1 cellular context compared by ENCODE assay signal in the genomic region with DNA sequence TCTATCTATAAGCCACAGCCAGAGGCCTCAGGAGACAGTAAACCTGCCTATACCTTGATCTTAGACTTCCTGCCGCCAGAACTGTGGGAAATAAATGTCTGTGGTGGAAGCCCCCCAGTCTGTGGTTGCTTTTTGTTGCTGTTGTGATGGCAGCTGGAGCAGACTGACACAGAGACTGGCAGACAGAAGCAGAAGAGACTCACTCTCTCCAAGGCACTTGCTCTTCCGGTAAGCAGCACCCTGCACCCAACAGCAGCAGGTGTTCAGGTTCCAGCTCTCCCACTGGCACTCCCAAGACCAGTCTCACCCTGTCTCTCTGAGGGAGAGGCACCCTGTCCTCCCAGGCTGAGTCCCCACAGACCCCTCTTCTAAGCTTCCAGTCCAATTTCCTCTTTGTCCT.
TF ChIP-seq lines count a peak whose summit lies in the region.

No MANE protein-coding gene starts in this region.

TF ChIP-seq in GM23338, 12 proteins besides CTCF, POLR2A, EP300 and RAD21 (continued from another document):
- TF ChIP-seq, protein P1, sequence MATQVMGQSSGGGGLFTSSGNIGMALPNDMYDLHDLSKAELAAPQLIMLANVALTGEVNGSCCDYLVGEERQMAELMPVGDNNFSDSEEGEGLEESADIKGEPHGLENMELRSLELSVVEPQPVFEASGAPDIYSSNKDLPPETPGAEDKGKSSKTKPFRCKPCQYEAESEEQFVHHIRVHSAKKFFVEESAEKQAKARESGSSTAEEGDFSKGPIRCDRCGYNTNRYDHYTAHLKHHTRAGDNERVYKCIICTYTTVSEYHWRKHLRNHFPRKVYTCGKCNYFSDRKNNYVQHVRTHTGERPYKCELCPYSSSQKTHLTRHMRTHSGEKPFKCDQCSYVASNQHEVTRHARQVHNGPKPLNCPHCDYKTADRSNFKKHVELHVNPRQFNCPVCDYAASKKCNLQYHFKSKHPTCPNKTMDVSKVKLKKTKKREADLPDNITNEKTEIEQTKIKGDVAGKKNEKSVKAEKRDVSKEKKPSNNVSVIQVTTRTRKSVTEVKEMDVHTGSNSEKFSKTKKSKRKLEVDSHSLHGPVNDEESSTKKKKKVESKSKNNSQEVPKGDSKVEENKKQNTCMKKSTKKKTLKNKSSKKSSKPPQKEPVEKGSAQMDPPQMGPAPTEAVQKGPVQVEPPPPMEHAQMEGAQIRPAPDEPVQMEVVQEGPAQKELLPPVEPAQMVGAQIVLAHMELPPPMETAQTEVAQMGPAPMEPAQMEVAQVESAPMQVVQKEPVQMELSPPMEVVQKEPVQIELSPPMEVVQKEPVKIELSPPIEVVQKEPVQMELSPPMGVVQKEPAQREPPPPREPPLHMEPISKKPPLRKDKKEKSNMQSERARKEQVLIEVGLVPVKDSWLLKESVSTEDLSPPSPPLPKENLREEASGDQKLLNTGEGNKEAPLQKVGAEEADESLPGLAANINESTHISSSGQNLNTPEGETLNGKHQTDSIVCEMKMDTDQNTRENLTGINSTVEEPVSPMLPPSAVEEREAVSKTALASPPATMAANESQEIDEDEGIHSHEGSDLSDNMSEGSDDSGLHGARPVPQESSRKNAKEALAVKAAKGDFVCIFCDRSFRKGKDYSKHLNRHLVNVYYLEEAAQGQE (IDR thresholded peaks at IDR 0.05; ENCODE audit: unreplicated experiment), result no peak
- TF ChIP-seq EZH2 (IDR thresholded peaks at IDR 0.05; ENCODE audit: low read depth, unreplicated experiment) (no peak), STAT1 (IDR thresholded peaks at IDR 0.05; ENCODE audit: unreplicated experiment) (no peak), CREB1 (CRISPR knock-in tag; IDR thresholded peaks at IDR 0.05; ENCODE audit: low read depth) (no peak)
- TF ChIP-seq, protein P2, sequence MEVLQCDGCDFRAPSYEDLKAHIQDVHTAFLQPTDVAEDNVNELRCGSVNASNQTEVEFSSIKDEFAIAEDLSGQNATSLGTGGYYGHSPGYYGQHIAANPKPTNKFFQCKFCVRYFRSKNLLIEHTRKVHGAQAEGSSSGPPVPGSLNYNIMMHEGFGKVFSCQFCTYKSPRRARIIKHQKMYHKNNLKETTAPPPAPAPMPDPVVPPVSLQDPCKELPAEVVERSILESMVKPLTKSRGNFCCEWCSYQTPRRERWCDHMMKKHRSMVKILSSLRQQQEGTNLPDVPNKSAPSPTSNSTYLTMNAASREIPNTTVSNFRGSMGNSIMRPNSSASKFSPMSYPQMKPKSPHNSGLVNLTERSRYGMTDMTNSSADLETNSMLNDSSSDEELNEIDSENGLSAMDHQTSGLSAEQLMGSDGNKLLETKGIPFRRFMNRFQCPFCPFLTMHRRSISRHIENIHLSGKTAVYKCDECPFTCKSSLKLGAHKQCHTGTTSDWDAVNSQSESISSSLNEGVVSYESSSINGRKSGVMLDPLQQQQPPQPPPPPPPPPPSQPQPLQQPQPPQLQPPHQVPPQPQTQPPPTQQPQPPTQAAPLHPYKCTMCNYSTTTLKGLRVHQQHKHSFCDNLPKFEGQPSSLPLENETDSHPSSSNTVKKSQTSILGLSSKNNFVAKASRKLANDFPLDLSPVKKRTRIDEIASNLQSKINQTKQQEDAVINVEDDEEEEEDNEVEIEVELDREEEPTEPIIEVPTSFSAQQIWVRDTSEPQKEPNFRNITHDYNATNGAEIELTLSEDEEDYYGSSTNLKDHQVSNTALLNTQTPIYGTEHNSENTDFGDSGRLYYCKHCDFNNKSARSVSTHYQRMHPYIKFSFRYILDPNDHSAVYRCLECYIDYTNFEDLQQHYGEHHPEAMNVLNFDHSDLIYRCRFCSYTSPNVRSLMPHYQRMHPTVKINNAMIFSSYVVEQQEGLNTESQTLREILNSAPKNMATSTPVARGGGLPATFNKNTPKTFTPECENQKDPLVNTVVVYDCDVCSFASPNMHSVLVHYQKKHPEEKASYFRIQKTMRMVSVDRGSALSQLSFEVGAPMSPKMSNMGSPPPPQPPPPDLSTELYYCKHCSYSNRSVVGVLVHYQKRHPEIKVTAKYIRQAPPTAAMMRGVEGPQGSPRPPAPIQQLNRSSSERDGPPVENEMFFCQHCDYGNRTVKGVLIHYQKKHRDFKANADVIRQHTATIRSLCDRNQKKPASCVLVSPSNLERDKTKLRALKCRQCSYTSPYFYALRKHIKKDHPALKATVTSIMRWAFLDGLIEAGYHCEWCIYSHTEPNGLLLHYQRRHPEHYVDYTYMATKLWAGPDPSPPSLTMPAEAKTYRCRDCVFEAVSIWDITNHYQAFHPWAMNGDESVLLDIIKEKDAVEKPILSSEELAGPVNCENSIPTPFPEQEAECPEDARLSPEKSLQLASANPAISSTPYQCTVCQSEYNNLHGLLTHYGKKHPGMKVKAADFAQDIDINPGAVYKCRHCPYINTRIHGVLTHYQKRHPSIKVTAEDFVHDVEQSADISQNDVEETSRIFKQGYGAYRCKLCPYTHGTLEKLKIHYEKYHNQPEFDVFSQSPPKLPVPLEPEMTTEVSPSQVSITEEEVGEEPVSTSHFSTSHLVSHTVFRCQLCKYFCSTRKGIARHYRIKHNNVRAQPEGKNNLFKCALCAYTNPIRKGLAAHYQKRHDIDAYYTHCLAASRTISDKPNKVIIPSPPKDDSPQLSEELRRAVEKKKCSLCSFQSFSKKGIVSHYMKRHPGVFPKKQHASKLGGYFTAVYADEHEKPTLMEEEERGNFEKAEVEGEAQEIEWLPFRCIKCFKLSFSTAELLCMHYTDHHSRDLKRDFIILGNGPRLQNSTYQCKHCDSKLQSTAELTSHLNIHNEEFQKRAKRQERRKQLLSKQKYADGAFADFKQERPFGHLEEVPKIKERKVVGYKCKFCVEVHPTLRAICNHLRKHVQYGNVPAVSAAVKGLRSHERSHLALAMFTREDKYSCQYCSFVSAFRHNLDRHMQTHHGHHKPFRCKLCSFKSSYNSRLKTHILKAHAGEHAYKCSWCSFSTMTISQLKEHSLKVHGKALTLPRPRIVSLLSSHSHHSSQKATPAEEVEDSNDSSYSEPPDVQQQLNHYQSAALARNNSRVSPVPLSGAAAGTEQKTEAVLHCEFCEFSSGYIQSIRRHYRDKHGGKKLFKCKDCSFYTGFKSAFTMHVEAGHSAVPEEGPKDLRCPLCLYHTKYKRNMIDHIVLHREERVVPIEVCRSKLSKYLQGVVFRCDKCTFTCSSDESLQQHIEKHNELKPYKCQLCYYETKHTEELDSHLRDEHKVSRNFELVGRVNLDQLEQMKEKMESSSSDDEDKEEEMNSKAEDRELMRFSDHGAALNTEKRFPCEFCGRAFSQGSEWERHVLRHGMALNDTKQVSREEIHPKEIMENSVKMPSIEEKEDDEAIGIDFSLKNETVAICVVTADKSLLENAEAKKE (CRISPR knock-in tag; IDR thresholded peaks at IDR 0.05), result no peak
